ENCODE assay signal across 12 cellular contexts in genomic region chrX:84487365-84488353, GRCh38. TPM values are rescaled to one million over a fixed set of nuclear protein-coding genes. Genes with fewer than 3 reads are reported as not detected.
A peak's percentile ranks its signal among the peaks of the same experiment; 100 is the strongest.
DNase-seq lines count a peak whose midpoint lies in the region; ATAC-seq and TF ChIP-seq lines count a peak whose summit lies in the region.
"Had no signal": no experiment of that assay in that cellular context is flagged by ENCODE, and none has a peak within 500 bp of the region (broad histone marks: within the 10 kb centered on the region; RNA-seq: fewer than 3 reads in every experiment).

No MANE protein-coding gene starts in this region.

- H3K4me1 ChIP-seq in upper lobe of right lung (no peaks in the 10 kb centered on the region), uterus (no peaks in the 10 kb centered on the region)

- H3K36me3 ChIP-seq in upper lobe of right lung, result no peaks in the 10 kb centered on the region
- H3K36me3 ChIP-seq in uterus, result no peaks in the 10 kb centered on the region

- DNase-seq in MV-4-11 (lab: John Stamatoyannopoulos, UW) (peak; percentile 66), upper lobe of right lung (no peak), SW 1271 (lab: John Stamatoyannopoulos, UW) (no peak), uterus (no peak)
- no peak for DNase-seq in stimulated activated CD4-positive, alpha-beta T cell treated with anti-CD3 and anti-CD28 coated beads, Interleukin-4, amount 100 ng/mL, for 24 hours
- DNase-seq: activated naive CD4-positive, alpha-beta T cell treated with Interleukin-2 at 50 U/mL for 16 hours; CD4-positive, CD25-positive, alpha-beta regulatory T cell; natural killer cell had no signal

- peak; percentile 100 for ATAC-seq in GM18498 (IDR thresholded peaks at IDR 0.05; ENCODE audit: unreplicated experiment)
- peak; percentile 100 for ATAC-seq in GM19455 (IDR thresholded peaks at IDR 0.05; ENCODE audit: unreplicated experiment)
- ATAC-seq in HG02970 (IDR thresholded peaks at IDR 0.05; ENCODE audit: low FRiP score, unreplicated experiment), result peak; percentile 99
- ATAC-seq in upper lobe of right lung, result no peak
- ATAC-seq: natural killer cell had no signal

- no peak overlapping the region for H3K4me3 ChIP-seq in upper lobe of right lung
- no peak overlapping the region for H3K4me3 ChIP-seq in uterus

- H3K27ac ChIP-seq in upper lobe of right lung, result no peak overlapping the region
- no peak overlapping the region for H3K27ac ChIP-seq in uterus
- H3K27ac ChIP-seq: VCaP had no signal

- no peak for TF ChIP-seq CTCF in upper lobe of right lung (IDR thresholded peaks at IDR 0.05)
- TF ChIP-seq CTCF in uterus (IDR thresholded peaks at IDR 0.05), result no peak

- intact Hi-C loops in upper lobe of right lung (cut with DNase I) (no loop called here), uterus (cut with DNase I; ENCODE audit: low total_unique reads) (no loop called here)

- H3K27me3 ChIP-seq in upper lobe of right lung (no peaks in the 10 kb centered on the region), uterus (no peaks in the 10 kb centered on the region)

- no peak for TF ChIP-seq POLR2A in uterus (IDR thresholded peaks at IDR 0.05)

- no peaks in the 10 kb centered on the region for H3K9me3 ChIP-seq in upper lobe of right lung
- H3K9me3 ChIP-seq in uterus, result no peaks in the 10 kb centered on the region

RNA-seq across cellular contexts. Expression of gene HDX, which starts 14.6 kb away (rescaled TPM):
- total RNA-seq in upper lobe of right lung (4.5 TPM), uterus (10 to 100 TPM in 3 of 4 donors, 1 to 10 TPM in 1; 5.0 to 50.2 (median 15.8) TPM)
